8 cellular contexts compared by ENCODE assay signal in genomic region chr7:100469227-100470044, GRCh38. TPM values are rescaled to one million over a fixed set of nuclear protein-coding genes. Genes with fewer than 3 reads are reported as not detected.
DNase-seq lines count a peak whose midpoint lies in the region; ATAC-seq and TF ChIP-seq lines count a peak whose summit lies in the region.

No MANE protein-coding gene starts in this region.

- H3K27ac ChIP-seq in C4-2B, result no peak overlapping the region
- no peak overlapping the region for H3K27ac ChIP-seq in GM23338 (ENCODE audit: low read depth)
- H3K27ac ChIP-seq in VCaP, result peak overlapping the region; percentile 49
- peak overlapping the region in 3 of 4 donors; percentile 27 to 66 (median 60) for H3K27ac ChIP-seq in body of pancreas

- no peak overlapping the region for H3K27ac Mint-ChIP-seq in GM23338

- peaks cover 4% of the 10 kb centered on the region for H3K27me3 Mint-ChIP-seq in GM23338 (ENCODE audit: insufficient read depth, low read depth, poor library complexity)

- no peak overlapping the region for H3K4me2 ChIP-seq in GM23338

- peaks cover 5% of the 10 kb centered on the region; the same call in 1 of the 3 replicates for H3K36me3 Mint-ChIP-seq in GM23338 (ENCODE audit: low read depth)

- H3K36me3 ChIP-seq in GM23338 (ENCODE audit: insufficient read depth), result no peaks in the 10 kb centered on the region; the same call in 1 of the 2 replicates
- no peaks in the 10 kb centered on the region for H3K36me3 ChIP-seq in body of pancreas (replicated peaks in 1 of 2; ENCODE audit: insufficient read depth in 1 of 2, low read depth in 2 of 2)

- no peaks in the 10 kb centered on the region for H3K79me2 ChIP-seq in GM23338 (replicated peaks; ENCODE audit: insufficient read depth)

- 25% methylated on average over 11 to 13 of the region's 13 CpGs for WGBS in body of pancreas, 2 donors

- peaks cover 3% of the 10 kb centered on the region; the same call in 1 of the 2 replicates for H4K20me1 ChIP-seq in GM23338 (replicated peaks; ENCODE audit: insufficient read depth)

- peak; percentile 98 for TF ChIP-seq CTCF in C4-2B (conservative IDR thresholded peaks at IDR 0.05)
- TF ChIP-seq CTCF in GM23338 (conservative IDR thresholded peaks at IDR 0.05; ENCODE audit: low read depth in 2 of 2), result peak; percentile 75 to 97
- TF ChIP-seq CTCF in VCaP (conservative IDR thresholded peaks at IDR 0.05), result peak; percentile 98
- peak; percentile 90 to 99 (median 96) for TF ChIP-seq CTCF in body of pancreas (IDR thresholded peaks at IDR 0.05)

- ATAC-seq in GM23338 (peak; percentile 85), body of pancreas (peak; percentile 76), GM19452 (IDR thresholded peaks at IDR 0.05; ENCODE audit: unreplicated experiment) (no peak)

- no peaks in the 10 kb centered on the region for H3K9me2 ChIP-seq in GM23338 (ENCODE audit: insufficient read depth)

- no peak overlapping the region for H2AFZ ChIP-seq in GM23338

- peak; percentile 92 for DNase-seq in GM23338 (ENCODE audit: low spot score)
- DNase-seq in NCI-H2029 treated with DMSO at 0.1 percent for 48 hours (lab: John Stamatoyannopoulos, UW), result peak; percentile 8
- DNase-seq in body of pancreas, result peak; percentile 88 to 94 (median 91)
- peak; percentile 95 for DNase-seq in iPS-NIHi11 (ENCODE audit: low spot score)
- peak; percentile 70 to 84 for DNase-seq in stimulated activated CD4-positive, alpha-beta T cell treated with anti-CD3 and anti-CD28 coated beads, Interleukin-12 subunit alpha, Interleukin-12 subunit beta, amount 100 ng/mL, for 24 hours (ENCODE audit: low read depth in 2 of 2)

- intact Hi-C loops in body of pancreas (cut with DNase I), result loop anchor here (2.0 to 10.0 kb wide), 2 partner anchors 91 to 215 kb away; no protein-coding TSS in a partner anchor

- no peaks in the 10 kb centered on the region for H3K9me3 ChIP-seq in body of pancreas

- H3K4me3 Mint-ChIP-seq in GM23338, result no peak overlapping the region; the same call in 2 of the 3 replicates

- H3K27me3 ChIP-seq in GM23338 (ENCODE audit: insufficient read depth) (no peaks in the 10 kb centered on the region), body of pancreas (no peaks in the 10 kb centered on the region)

- H3K4me1 Mint-ChIP-seq in GM23338, result peaks cover 13% of the 10 kb centered on the region; the same call in 2 of the 3 replicates

- H3K4me3 ChIP-seq in GM23338 (0 out of 2 replicates have a peak overlapping the region, but pooled peaks have one; percentile 23), body of pancreas (no peak overlapping the region)

- no peaks in the 10 kb centered on the region; the same call in 1 of the 2 replicates for H3F3A ChIP-seq in GM23338 (replicated peaks; ENCODE audit: low read depth)

- no peaks in the 10 kb centered on the region; the same call in 2 of the 3 replicates for H3K9me3 Mint-ChIP-seq in GM23338

- no peak for TF ChIP-seq POLR2A in body of pancreas (IDR thresholded peaks at IDR 0.05)

- H3K4me1 ChIP-seq in GM23338 (ENCODE audit: insufficient read depth) (peaks cover 4% of the 10 kb centered on the region; the same call in 1 of the 2 replicates), body of pancreas (peaks cover 49% of the 10 kb centered on the region)

TF ChIP-seq in GM23338, 12 proteins besides CTCF, POLR2A, EP300 and RAD21 (continues in another document):
- TF ChIP-seq EZH2phosphoT487 (IDR thresholded peaks at IDR 0.05; ENCODE audit: unreplicated experiment) (no peak), ZNF114 (CRISPR knock-in tag; IDR thresholded peaks at IDR 0.05) (no peak), JUNB (IDR thresholded peaks at IDR 0.05; ENCODE audit: unreplicated experiment) (no peak), STAT1 (IDR thresholded peaks at IDR 0.05; ENCODE audit: unreplicated experiment) (no peak), CREB1 (CRISPR knock-in tag; IDR thresholded peaks at IDR 0.05; ENCODE audit: low read depth) (no peak), POLR2AphosphoS5 (IDR thresholded peaks at IDR 0.05; ENCODE audit: low read depth) (no peak), ETS1 (IDR thresholded peaks at IDR 0.05) (no peak), NANOG (IDR thresholded peaks at IDR 0.05; ENCODE audit: borderline replicate concordance) (no peak), ZNF331 (CRISPR knock-in tag; IDR thresholded peaks at IDR 0.05; ENCODE audit: low read depth) (no peak)
- TF ChIP-seq, protein P1, sequence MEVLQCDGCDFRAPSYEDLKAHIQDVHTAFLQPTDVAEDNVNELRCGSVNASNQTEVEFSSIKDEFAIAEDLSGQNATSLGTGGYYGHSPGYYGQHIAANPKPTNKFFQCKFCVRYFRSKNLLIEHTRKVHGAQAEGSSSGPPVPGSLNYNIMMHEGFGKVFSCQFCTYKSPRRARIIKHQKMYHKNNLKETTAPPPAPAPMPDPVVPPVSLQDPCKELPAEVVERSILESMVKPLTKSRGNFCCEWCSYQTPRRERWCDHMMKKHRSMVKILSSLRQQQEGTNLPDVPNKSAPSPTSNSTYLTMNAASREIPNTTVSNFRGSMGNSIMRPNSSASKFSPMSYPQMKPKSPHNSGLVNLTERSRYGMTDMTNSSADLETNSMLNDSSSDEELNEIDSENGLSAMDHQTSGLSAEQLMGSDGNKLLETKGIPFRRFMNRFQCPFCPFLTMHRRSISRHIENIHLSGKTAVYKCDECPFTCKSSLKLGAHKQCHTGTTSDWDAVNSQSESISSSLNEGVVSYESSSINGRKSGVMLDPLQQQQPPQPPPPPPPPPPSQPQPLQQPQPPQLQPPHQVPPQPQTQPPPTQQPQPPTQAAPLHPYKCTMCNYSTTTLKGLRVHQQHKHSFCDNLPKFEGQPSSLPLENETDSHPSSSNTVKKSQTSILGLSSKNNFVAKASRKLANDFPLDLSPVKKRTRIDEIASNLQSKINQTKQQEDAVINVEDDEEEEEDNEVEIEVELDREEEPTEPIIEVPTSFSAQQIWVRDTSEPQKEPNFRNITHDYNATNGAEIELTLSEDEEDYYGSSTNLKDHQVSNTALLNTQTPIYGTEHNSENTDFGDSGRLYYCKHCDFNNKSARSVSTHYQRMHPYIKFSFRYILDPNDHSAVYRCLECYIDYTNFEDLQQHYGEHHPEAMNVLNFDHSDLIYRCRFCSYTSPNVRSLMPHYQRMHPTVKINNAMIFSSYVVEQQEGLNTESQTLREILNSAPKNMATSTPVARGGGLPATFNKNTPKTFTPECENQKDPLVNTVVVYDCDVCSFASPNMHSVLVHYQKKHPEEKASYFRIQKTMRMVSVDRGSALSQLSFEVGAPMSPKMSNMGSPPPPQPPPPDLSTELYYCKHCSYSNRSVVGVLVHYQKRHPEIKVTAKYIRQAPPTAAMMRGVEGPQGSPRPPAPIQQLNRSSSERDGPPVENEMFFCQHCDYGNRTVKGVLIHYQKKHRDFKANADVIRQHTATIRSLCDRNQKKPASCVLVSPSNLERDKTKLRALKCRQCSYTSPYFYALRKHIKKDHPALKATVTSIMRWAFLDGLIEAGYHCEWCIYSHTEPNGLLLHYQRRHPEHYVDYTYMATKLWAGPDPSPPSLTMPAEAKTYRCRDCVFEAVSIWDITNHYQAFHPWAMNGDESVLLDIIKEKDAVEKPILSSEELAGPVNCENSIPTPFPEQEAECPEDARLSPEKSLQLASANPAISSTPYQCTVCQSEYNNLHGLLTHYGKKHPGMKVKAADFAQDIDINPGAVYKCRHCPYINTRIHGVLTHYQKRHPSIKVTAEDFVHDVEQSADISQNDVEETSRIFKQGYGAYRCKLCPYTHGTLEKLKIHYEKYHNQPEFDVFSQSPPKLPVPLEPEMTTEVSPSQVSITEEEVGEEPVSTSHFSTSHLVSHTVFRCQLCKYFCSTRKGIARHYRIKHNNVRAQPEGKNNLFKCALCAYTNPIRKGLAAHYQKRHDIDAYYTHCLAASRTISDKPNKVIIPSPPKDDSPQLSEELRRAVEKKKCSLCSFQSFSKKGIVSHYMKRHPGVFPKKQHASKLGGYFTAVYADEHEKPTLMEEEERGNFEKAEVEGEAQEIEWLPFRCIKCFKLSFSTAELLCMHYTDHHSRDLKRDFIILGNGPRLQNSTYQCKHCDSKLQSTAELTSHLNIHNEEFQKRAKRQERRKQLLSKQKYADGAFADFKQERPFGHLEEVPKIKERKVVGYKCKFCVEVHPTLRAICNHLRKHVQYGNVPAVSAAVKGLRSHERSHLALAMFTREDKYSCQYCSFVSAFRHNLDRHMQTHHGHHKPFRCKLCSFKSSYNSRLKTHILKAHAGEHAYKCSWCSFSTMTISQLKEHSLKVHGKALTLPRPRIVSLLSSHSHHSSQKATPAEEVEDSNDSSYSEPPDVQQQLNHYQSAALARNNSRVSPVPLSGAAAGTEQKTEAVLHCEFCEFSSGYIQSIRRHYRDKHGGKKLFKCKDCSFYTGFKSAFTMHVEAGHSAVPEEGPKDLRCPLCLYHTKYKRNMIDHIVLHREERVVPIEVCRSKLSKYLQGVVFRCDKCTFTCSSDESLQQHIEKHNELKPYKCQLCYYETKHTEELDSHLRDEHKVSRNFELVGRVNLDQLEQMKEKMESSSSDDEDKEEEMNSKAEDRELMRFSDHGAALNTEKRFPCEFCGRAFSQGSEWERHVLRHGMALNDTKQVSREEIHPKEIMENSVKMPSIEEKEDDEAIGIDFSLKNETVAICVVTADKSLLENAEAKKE (CRISPR knock-in tag; IDR thresholded peaks at IDR 0.05), result no peak

RNA-seq across cellular contexts. Expression of gene SPACDR, which starts 5.4 kb away (rescaled TPM):
- 0.52 TPM in 1 of 2 replicates, not detected in the other for total RNA-seq in GM23338 (2014; rRNA removed; shearing (Covaris generic))
- polyA plus RNA-seq in GM23338 (2016; fragmentation: Nextera tagmentation; extraction: Ambion mirVana), result 0.42 TPM in 1 of 2 replicates, not detected in the other
- 1 to 10 TPM in 1 of 2 donors, not detected in 1; 1.0 TPM for total RNA-seq in body of pancreas

RNA-seq across cellular contexts. Expression of gene TSC22D4, which starts 9.6 kb away (rescaled TPM):
- total RNA-seq in GM23338 (2014; rRNA removed; shearing (Covaris generic)), result 22.6 and 24.9 TPM in 2 replicates
- 14.6 and 16.4 TPM in 2 replicates for polyA plus RNA-seq in GM23338 (2016; fragmentation: Nextera tagmentation; extraction: Ambion mirVana)
- 10 to 100 TPM; 16.6 to 34.9 TPM for total RNA-seq in body of pancreas

RNA-seq across cellular contexts. Expression of gene NYAP1, which starts 14.3 kb away (rescaled TPM):
- 2.3 and 4.9 TPM in 2 replicates for total RNA-seq in GM23338 (2014; rRNA removed; shearing (Covaris generic))
- 0.19 and 0.49 TPM in 2 replicates for polyA plus RNA-seq in GM23338 (2016; fragmentation: Nextera tagmentation; extraction: Ambion mirVana)
- 1 to 10 TPM; 1.0 to 1.3 TPM for total RNA-seq in body of pancreas

RNA-seq across cellular contexts. Expression of gene PPP1R35, which starts 33.1 kb away (rescaled TPM):
- total RNA-seq in GM23338 (2014; rRNA removed; shearing (Covaris generic)), result 47.8 and 58.9 TPM in 2 replicates
- polyA plus RNA-seq in GM23338 (2016; fragmentation: Nextera tagmentation; extraction: Ambion mirVana), result 89.3 and 106 TPM in 2 replicates
- total RNA-seq in body of pancreas, result 10 to 100 TPM; 39.4 to 69.2 TPM

RNA-seq across cellular contexts. Expression of gene MEPCE, which starts 39.8 kb away (rescaled TPM):
- total RNA-seq in GM23338 (2014; rRNA removed; shearing (Covaris generic)), result 21.7 and 32.6 TPM in 2 replicates
- 10.0 and 11.4 TPM in 2 replicates for polyA plus RNA-seq in GM23338 (2016; fragmentation: Nextera tagmentation; extraction: Ambion mirVana)
- total RNA-seq in body of pancreas, result 10 to 100 TPM; 14.0 to 34.9 TPM

Comparison
In these comparisons a context has a peak if more than half of its experiments do, and no peak if none do; other contexts are left out.
1. H3K27ac ChIP-seq: peak in VCaP (single experiment) and body of pancreas (3 of 4); none in C4-2B (single experiment) and GM23338 (single experiment).
2. DNase-seq: peak in every context shown above with its lines; median percentile 95 in iPS-NIHi11; 92 in GM23338; 91 in body of pancreas; 77 in stimulated activated CD4-positive, alpha-beta T cell treated with anti-CD3 and anti-CD28 coated beads, Interleukin-12 subunit alpha, Interleukin-12 subunit beta, amount 100 ng/mL, for 24 hours; 8 in NCI-H2029 treated with DMSO at 0.1 percent for 48 hours.
3. Peak in every context shown above with its lines, with median percentiles within 50 percentile points of each other: CTCF ChIP-seq.